Comparison of ENCODE assay signal across 20 cellular contexts in genomic region chrY:6974971-6975370, GRCh38.
DNase-seq lines count a peak whose midpoint lies in the region; ATAC-seq and TF ChIP-seq lines count a peak whose summit lies in the region.
"Had no signal": no experiment of that assay in that cellular context is flagged by ENCODE, and none has a peak within 500 bp of the region (broad histone marks: within the 10 kb centered on the region; RNA-seq: fewer than 3 reads in every experiment).

No MANE protein-coding gene starts in this region.

- H2AFZ ChIP-seq in OCI-LY7 (ENCODE audit: low read length), result peak overlapping the region; percentile 84

- ATAC-seq in GM18868 (IDR thresholded peaks at IDR 0.05; ENCODE audit: unreplicated experiment), result peak; percentile 43
- ATAC-seq in activated T-helper 17 cell treated with anti-CD3 and anti-CD28 coated beads, Interleukin-2, amount 50 U/mL, for 72 hours (replicated peaks), result no peak
- no peak for ATAC-seq in HG03442 (IDR thresholded peaks at IDR 0.05; ENCODE audit: unreplicated experiment)
- ATAC-seq: HCT116, HepG2 had no signal

- no peaks in the 10 kb centered on the region for H3K27me3 Mint-ChIP-seq in activated T-helper 17 cell treated with anti-CD3 and anti-CD28 coated beads, Interleukin-2, amount 50 U/mL, for 72 hours
- H3K27me3 Mint-ChIP-seq: IgD-negative memory B cell had no signal

- H3K27ac Mint-ChIP-seq in activated T-helper 17 cell treated with anti-CD3 and anti-CD28 coated beads, Interleukin-2, amount 50 U/mL, for 72 hours, result no peak overlapping the region
- H3K27ac Mint-ChIP-seq: CD4-positive, CD25-positive, alpha-beta regulatory T cell; CD8-positive, alpha-beta memory T cell; IgD-negative memory B cell had no signal

- no TSS peak for BruUV-seq in OCI-LY7 (replicated peaks; lab: Mats Ljungman, UMichigan)

- H3K4me3 Mint-ChIP-seq in activated T-helper 17 cell treated with anti-CD3 and anti-CD28 coated beads, Interleukin-2, amount 50 U/mL, for 72 hours, result no peak overlapping the region
- H3K4me3 Mint-ChIP-seq: CD4-positive, CD25-positive, alpha-beta regulatory T cell; CD8-positive, alpha-beta memory T cell; IgD-negative memory B cell had no signal

- no peak for TF ChIP-seq CTCF in OCI-LY7 (conservative IDR thresholded peaks at IDR 0.05; ENCODE audit: low read length)

- CTCF ChIA-PET in OCI-LY7 (lab: Charles Lee; ENCODE audit: unreplicated experiment), result no interaction called here

- H3K9me3 Mint-ChIP-seq in activated T-helper 17 cell treated with anti-CD3 and anti-CD28 coated beads, Interleukin-2, amount 50 U/mL, for 72 hours, result no peaks in the 10 kb centered on the region
- H3K9me3 Mint-ChIP-seq: CD4-positive, CD25-positive, alpha-beta regulatory T cell; CD8-positive, alpha-beta memory T cell; IgD-negative memory B cell had no signal

- no peaks in the 10 kb centered on the region for H3K9me2 ChIP-seq in OCI-LY7 (ENCODE audit: insufficient read depth, low read length)

- intact Hi-C loops in OCI-LY7 (cut with micrococcal nuclease; ENCODE audit: unreplicated experiment) (loop anchor here (5.0 kb wide), 2 partner anchors 302 to 1562 kb away; no protein-coding TSS in a partner anchor), head of caudate nucleus (cut with DNase I) (no loop called here)

- POLR2A ChIA-PET in OCI-LY7 (lab: Charles Lee), result interaction anchor here (0.5 to 1.3 kb wide), 6 partner anchors 8 to 110 kb away, joined by 3 to 5 read pairs (median 4); partner anchors contain the start of gene AMELY

- peak overlapping the region; percentile 77 for H3K4me2 ChIP-seq in OCI-LY7 (ENCODE audit: low read length)

- H3K4me1 Mint-ChIP-seq in activated T-helper 17 cell treated with anti-CD3 and anti-CD28 coated beads, Interleukin-2, amount 50 U/mL, for 72 hours, result no peaks in the 10 kb centered on the region
- H3K4me1 Mint-ChIP-seq: CD4-positive, CD25-positive, alpha-beta regulatory T cell; IgD-negative memory B cell had no signal

- peak overlapping the region; percentile 93 for H3K27ac ChIP-seq in OCI-LY7 (ENCODE audit: low read depth, low read length, poor library complexity, severe bottlenecking)

- no peaks in the 10 kb centered on the region for H3K9me3 ChIP-seq in OCI-LY7 (ENCODE audit: low read length)
- H3K9me3 ChIP-seq: BE2C had no signal

- H3K36me3 ChIP-seq in OCI-LY7 (ENCODE audit: insufficient read depth, low read length), result no peaks in the 10 kb centered on the region
- H3K36me3 ChIP-seq: BE2C had no signal

- H3K79me2 ChIP-seq in OCI-LY7 (ENCODE audit: insufficient read depth, low read depth, low read length), result peaks cover 15% of the 10 kb centered on the region; the same call in 1 of the 2 replicates

- H3K36me3 Mint-ChIP-seq in activated T-helper 17 cell treated with anti-CD3 and anti-CD28 coated beads, Interleukin-2, amount 50 U/mL, for 72 hours (ENCODE audit: low read depth), result no peaks in the 10 kb centered on the region
- H3K36me3 Mint-ChIP-seq: CD4-positive, CD25-positive, alpha-beta regulatory T cell; CD8-positive, alpha-beta memory T cell; IgD-negative memory B cell had no signal

- DNase-seq in KBM-7, result peak; percentile 81
- peak; percentile 64 for DNase-seq in OCI-LY7 (ENCODE audit: low spot score)
- no peak for DNase-seq in head of caudate nucleus
- DNase-seq: ACHN; BE2C; C1 segment of cervical spinal cord; CD4-positive, CD25-positive, alpha-beta regulatory T cell; CD8-positive, alpha-beta memory T cell; COR-L47; DMS 273 treated with DMSO at 0.1 percent for 48 hours; DMS53; GDM1; GOT3; H7 had no signal

- H3K4me1 ChIP-seq in OCI-LY7 (ENCODE audit: insufficient read depth, low read length, poor library complexity, severe bottlenecking), result peaks cover 61% of the 10 kb centered on the region
- H3K4me1 ChIP-seq: BE2C had no signal

- peak overlapping the region; percentile 52 for H3K4me3 ChIP-seq in OCI-LY7 (ENCODE audit: low read depth, low read length, poor library complexity, severe bottlenecking)

- in situ Hi-C loops in KBM-7 (cut with MboI; ENCODE audit: low pct_unique_long_range_greater_than_20kb, low sequenced_read_pairs), result loop anchor here (10.0 kb wide), 1 partner anchor 110 kb away; no protein-coding TSS in a partner anchor

- no peaks in the 10 kb centered on the region for H4K20me1 ChIP-seq in OCI-LY7 (ENCODE audit: insufficient read depth, low read length)

Comparison
In these comparisons a context has a peak if more than half of its experiments do, and no peak if none do; other contexts are left out.
1. DNase-seq: peak in KBM-7 (single experiment) and OCI-LY7 (single experiment); none in head of caudate nucleus (0 of 42).